In the genomic region with DNA sequence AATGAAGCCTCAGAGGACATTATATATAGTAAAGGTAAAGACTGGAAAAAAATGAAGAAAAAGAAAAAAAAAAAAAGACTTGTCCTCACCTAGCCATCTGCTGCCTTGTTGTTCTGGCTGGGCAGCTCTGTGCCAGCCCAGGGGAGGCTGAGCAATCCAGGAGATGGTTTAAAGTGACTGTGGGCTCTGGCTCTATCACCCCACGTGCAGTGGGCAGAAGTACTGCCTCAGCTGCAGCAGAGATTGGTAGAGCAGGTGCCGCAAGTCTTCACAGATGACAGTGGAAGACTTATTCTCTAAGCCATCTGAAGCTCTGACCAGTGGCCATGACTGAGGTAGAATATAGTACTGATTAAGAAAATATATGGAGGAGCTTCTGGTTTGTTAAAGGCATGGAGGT, we compare ENCODE assay signal across 1 cellular context.
TF ChIP-seq lines count a peak whose summit lies in the region.

No MANE protein-coding gene starts in this region.

TF ChIP-seq in GM12878, 131 proteins besides CTCF, POLR2A, EP300 and RAD21 (continued from another document):
- TF ChIP-seq, protein P1, sequence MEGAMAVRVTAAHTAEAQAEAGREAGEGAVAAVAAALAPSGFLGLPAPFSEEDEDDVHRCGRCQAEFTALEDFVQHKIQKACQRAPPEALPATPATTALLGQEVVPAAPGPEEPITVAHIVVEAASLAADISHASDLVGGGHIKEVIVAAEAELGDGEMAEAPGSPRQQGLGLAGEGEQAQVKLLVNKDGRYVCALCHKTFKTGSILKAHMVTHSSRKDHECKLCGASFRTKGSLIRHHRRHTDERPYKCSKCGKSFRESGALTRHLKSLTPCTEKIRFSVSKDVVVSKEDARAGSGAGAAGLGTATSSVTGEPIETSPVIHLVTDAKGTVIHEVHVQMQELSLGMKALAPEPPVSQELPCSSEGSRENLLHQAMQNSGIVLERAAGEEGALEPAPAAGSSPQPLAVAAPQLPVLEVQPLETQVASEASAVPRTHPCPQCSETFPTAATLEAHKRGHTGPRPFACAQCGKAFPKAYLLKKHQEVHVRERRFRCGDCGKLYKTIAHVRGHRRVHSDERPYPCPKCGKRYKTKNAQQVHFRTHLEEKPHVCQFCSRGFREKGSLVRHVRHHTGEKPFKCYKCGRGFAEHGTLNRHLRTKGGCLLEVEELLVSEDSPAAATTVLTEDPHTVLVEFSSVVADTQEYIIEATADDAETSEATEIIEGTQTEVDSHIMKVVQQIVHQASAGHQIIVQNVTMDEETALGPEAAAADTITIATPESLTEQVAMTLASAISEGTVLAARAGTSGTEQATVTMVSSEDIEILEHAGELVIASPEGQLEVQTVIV (IDR thresholded peaks at IDR 0.05; ENCODE audit: borderline replicate concordance, partially characterized antibody): no peak
- TF ChIP-seq ATF2 (IDR thresholded peaks at IDR 0.05; ENCODE audit: low read length): no peak
- no peak for TF ChIP-seq MXI1 (IDR thresholded peaks at IDR 0.05; ENCODE audit: low read depth, low read length)
- no peak for TF ChIP-seq BRCA1 (IDR thresholded peaks at IDR 0.05; ENCODE audit: low read depth, low read length)
- TF ChIP-seq JUND (IDR thresholded peaks at IDR 0.05; ENCODE audit: low read depth, low read length): no peak
